ENCODE assay signal across 19 cellular contexts in the genomic region with DNA sequence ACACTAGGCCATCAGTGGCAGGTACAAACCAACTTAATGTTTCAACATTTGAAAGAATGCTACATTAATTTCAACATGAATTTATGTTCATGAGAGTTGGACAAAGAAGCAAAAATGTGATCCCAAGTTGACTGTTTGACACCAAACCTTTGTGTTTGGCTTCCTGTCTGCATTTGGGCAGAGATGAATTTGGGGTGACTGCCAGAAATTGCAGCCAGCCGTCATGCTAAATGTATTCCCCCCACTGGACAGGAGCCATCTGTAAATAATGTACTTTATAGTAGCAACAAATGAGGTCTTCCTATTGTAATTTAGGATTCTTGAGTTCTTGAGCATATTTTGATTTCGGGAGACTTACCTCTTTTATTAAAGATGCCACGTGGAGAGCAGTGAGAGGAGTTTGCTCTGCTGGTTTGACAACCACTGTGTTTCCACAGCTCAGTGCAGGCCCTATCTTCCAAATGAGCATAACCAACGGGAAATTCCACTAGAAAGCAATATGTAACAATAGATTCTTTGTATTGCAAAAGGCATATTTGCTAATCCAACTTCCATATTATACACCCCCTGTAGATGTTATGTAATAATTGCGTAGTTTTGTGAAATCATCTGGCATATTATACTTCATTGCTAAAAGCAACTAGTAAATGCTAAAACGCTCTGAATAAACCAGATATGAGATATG. TPM values are rescaled to one million over a fixed set of nuclear protein-coding genes. Genes with fewer than 3 reads are reported as not detected.
DNase-seq lines count a peak whose midpoint lies in the region; ATAC-seq and TF ChIP-seq lines count a peak whose summit lies in the region.
"Had no signal": no experiment of that assay in that cellular context is flagged by ENCODE, and none has a peak within 500 bp of the region (broad histone marks: within the 10 kb centered on the region; RNA-seq: fewer than 3 reads in every experiment).

No MANE protein-coding gene starts in this region.

- no peak for ATAC-seq in GM18517 (IDR thresholded peaks at IDR 0.05; ENCODE audit: unreplicated experiment)
- ATAC-seq: SK-N-SH treated with all-trans-retinoic acid at 6 μM for 48 hours; stimulated activated naive B cell treated with anti-CD40 and anti-IgM and Interleukin-4, amounts not matched to agents 10 μg/mL and 1 μg/mL and 100 μg/mL, for 72 hours had no signal

- H3K27me3 ChIP-seq in PC-9 (ENCODE audit: insufficient read depth, low read depth) (no peaks in the 10 kb centered on the region), neutrophil (no peaks in the 10 kb centered on the region), ascending aorta (no peaks in the 10 kb centered on the region)

- H3K27ac ChIP-seq in PC-9 (no peak overlapping the region), neutrophil (peak overlapping the region; percentile 77), ascending aorta (no peak overlapping the region)

- H3K36me3 ChIP-seq in PC-9 (ENCODE audit: low read depth) (no peaks in the 10 kb centered on the region), neutrophil (no peaks in the 10 kb centered on the region), ascending aorta (peaks cover 16 to 48% of the 10 kb centered on the region in 2 donors)

- no peaks in the 10 kb centered on the region for H3F3A ChIP-seq in PC-9 (ENCODE audit: insufficient read depth, low read depth)

- TF ChIP-seq CTCF in PC-9 (conservative IDR thresholded peaks at IDR 0.05) (no peak), epithelial cell of esophagus (IDR thresholded peaks at IDR 0.05; ENCODE audit: insufficient read depth, low read depth, low read length, missing control alignments) (no peak), neutrophil (IDR thresholded peaks at IDR 0.05) (no peak), ascending aorta (IDR thresholded peaks at IDR 0.05) (no peak)

- H3K79me2 ChIP-seq in PC-9 (ENCODE audit: low read depth): no peaks in the 10 kb centered on the region

- BruUV-seq in PC-9 (replicated peaks; lab: Mats Ljungman, UMichigan): no TSS peak

- no peak overlapping the region for H3K4me3 ChIP-seq in PC-9
- H3K4me3 ChIP-seq in epithelial cell of esophagus (ENCODE audit: low read length): no peak overlapping the region
- no peak overlapping the region for H3K4me3 ChIP-seq in neutrophil (ENCODE audit: low read depth in 1 of 2, low read length in 1 of 2)
- no peak overlapping the region for H3K4me3 ChIP-seq in ascending aorta

- H4K20me1 ChIP-seq in PC-9 (ENCODE audit: insufficient read depth): no peaks in the 10 kb centered on the region

- H3K9me3 ChIP-seq in PC-9 (ENCODE audit: insufficient read depth, low read depth) (no peaks in the 10 kb centered on the region), neutrophil (no peaks in the 10 kb centered on the region), ascending aorta (no peaks in the 10 kb centered on the region)

- POLR2A ChIA-PET in PC-9 (lab: Charles Lee; ENCODE audit: unreplicated experiment): no interaction called here

- no peaks in the 10 kb centered on the region for H3K9me2 ChIP-seq in PC-9 (ENCODE audit: insufficient read depth)

- CTCF ChIA-PET in PC-9 (lab: Charles Lee): interaction anchor here (0.6 kb wide), 1 partner anchor 1951 kb away, joined by 5 read pairs; no protein-coding TSS in a partner anchor

- DNase-seq in EH (ENCODE audit: low read depth) (peak; percentile 32), PC-9 (peak in 1 of 2 experiments; percentile 58), epithelial cell of esophagus (ENCODE audit: low read depth) (peak; percentile 70), A172 (ENCODE audit: low spot score) (no peak), ascending aorta (ENCODE audit: low spot score in 2 of 2) (no peak), NCI-H2171 (lab: John Stamatoyannopoulos, UW) (no peak)
- DNase-seq: activated CD4-positive, CD25-positive, alpha-beta regulatory T cell; activated naive CD8-positive, alpha-beta T cell treated with anti-CD3 and anti-CD28 coated beads, Interleukin-2, amount 10 ng/mL, durations not matched to agents 7 days and 5 days; activated T-cell treated with anti-CD3 and anti-CD28 coated beads for 4 hours; C1 segment of cervical spinal cord; cortex of kidney; foreskin fibroblast; Karpas-422; NCI-H2029; NCI-H69; stimulated activated naive B cell treated with anti-CD40 and anti-IgM and Interleukin-4, amounts not matched to agents 10 μg/mL and 1 μg/mL and 100 μg/mL, for 72 hours had no signal

- peak overlapping the region; percentile 50; the same call in 1 of the 2 replicates for H2AFZ ChIP-seq in PC-9

- intact Hi-C loops in PC-9 (cut with micrococcal nuclease; ENCODE audit: unreplicated experiment): no loop called here
- intact Hi-C loops in ascending aorta (cut with DNase I): no loop called here

- no peaks in the 10 kb centered on the region for H3K4me1 ChIP-seq in PC-9 (replicated peaks; ENCODE audit: insufficient read depth)
- peaks cover 15 to 23% of the 10 kb centered on the region in 2 experiments for H3K4me1 ChIP-seq in neutrophil (ENCODE audit: control insufficient read depth in 1 of 2, insufficient read depth in 1 of 2, low read depth in 1 of 2, low read length in 1 of 2)
- no peaks in the 10 kb centered on the region for H3K4me1 ChIP-seq in ascending aorta

- no peak overlapping the region for H3K4me2 ChIP-seq in PC-9

RNA-seq across cellular contexts. Expression of a gene that starts 27.6 kb away (rescaled TPM):
- total RNA-seq in PC-9 (2021) (2.3 and 3.7 TPM in 2 replicates), ascending aorta (43.9 TPM)
- total RNA-seq in A172 (2014; rRNA removed; shearing (Covaris generic)): not detected in 2 replicates

Comparison
In these comparisons a context has a peak if more than half of its experiments do, and no peak if none do; other contexts are left out.
1. DNase-seq: peak in EH (single experiment) and epithelial cell of esophagus (single experiment); none in A172 (single experiment), ascending aorta (0 of 2) and NCI-H2171 (single experiment).